In the genomic region with DNA sequence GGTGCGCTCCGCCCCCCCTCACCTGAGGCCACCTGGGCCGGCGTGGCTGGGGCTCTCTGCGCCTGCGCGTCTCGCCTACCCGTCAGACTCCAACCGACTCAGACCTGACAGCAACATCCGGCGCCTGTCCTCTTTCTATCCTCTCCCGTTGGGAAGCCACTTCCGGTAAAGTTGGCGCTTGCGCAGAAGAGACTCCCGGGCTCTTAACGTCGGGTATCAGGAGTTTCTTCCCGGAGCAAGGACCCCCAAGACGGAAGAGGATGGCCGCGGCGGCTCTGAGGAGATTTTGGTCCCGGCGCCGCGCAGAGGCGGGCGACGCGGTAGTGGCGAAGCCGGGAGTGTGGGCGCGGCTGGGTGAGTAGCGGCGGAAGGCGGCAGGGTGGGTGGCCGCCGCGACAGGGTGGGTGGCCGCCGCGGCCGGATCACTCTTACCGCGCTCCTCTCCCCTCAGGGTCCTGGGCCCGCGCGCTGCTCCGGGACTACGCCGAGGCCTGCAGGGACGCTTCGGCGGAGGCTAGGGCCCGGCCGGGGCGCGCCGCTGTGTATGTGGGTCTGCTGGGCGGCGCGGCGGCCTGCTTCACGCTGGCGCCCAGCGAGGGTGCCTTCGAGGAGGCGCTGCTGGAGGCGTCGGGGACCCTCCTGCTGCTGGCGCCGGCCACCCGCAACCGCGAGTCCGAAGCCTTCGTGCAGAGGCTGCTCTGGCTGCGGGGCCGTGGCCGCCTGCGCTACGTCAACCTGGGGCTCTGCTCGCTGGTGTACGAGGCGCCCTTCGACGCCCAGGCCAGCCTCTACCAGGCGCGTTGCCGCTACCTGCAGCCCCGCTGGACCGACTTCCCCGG, we compare ENCODE assay signal across 8 cellular contexts. TPM values are rescaled to one million over a fixed set of nuclear protein-coding genes. Genes with fewer than 3 reads are reported as not detected.
DNase-seq lines count a peak whose midpoint lies in the region; ATAC-seq, FAIRE-seq and TF ChIP-seq lines count a peak whose summit lies in the region.

A gene (plus strand): TSS at position 249 of the 839 bp plus-strand sequence. CDS start 12 bp downstream, at position 261.
A gene (minus strand): TSS at position 77 of the 839 bp plus-strand sequence. CDS start 229 bp downstream, outside the sequence.

- intact Hi-C loops in aorta (cut with DNase I): loop anchor here (2.0 to 10.0 kb wide), 2 partner anchors 54 to 56 kb away; a partner anchor contains a TSS

- H3K4me2 ChIP-seq in astrocyte (ENCODE audit: low read length): peak within 1 kb of the TSS; percentile 93

- H3K36me3 Mint-ChIP-seq in T-helper 2 cell treated with Interferon-gamma antibody and Interleukin-4, amounts not matched to agents 5 μg/mL and 100 μg/mL, for 36 hours (ENCODE audit: low read depth): peaks cover 16% of the 10 kb centered on the region
- H3K36me3 Mint-ChIP-seq in astrocyte (ENCODE audit: low read depth, unreplicated experiment): peaks cover 2% of the 10 kb centered on the region

- H3K4me3 Mint-ChIP-seq in T-helper 2 cell treated with Interferon-gamma antibody and Interleukin-4, amounts not matched to agents 5 μg/mL and 100 μg/mL, for 36 hours: peak within 1 kb of the TSS; percentile 94
- peak within 1 kb of the TSS; percentile 90 for H3K4me3 Mint-ChIP-seq in astrocyte (ENCODE audit: unreplicated experiment)

- H4K20me1 ChIP-seq in astrocyte (ENCODE audit: insufficient read depth, low read length): peaks cover 29% of the 10 kb centered on the region

- ATAC-seq in HG02943 (IDR thresholded peaks at IDR 0.05; ENCODE audit: low read depth, unreplicated experiment): peak; percentile 77
- peak; percentile 95 for ATAC-seq in aorta (ENCODE audit: low FRiP score)

- TF ChIP-seq CTCF in astrocyte (IDR thresholded peaks at IDR 0.05; ENCODE audit: insufficient read depth, low read depth, low read length): no peak

- peak; percentile 73 for TF ChIP-seq POLR2A in GM15510 (IDR thresholded peaks at IDR 0.05; ENCODE audit: borderline replicate concordance, extremely low read depth, insufficient read length)

- H3K36me3 ChIP-seq in astrocyte (ENCODE audit: insufficient read depth, low read length) (peaks cover 6% of the 10 kb centered on the region), rectal smooth muscle tissue (ENCODE audit: control insufficient read depth, insufficient read depth, low read length) (peaks cover 10% of the 10 kb centered on the region), aorta (ENCODE audit: control insufficient read depth in 1 of 2, insufficient read depth in 2 of 2, low read length in 1 of 2) (no peaks in the 10 kb centered on the region)

- no peaks in the 10 kb centered on the region for H3K9me3 Mint-ChIP-seq in T-helper 2 cell treated with Interferon-gamma antibody and Interleukin-4, amounts not matched to agents 5 μg/mL and 100 μg/mL, for 36 hours
- no peaks in the 10 kb centered on the region for H3K9me3 Mint-ChIP-seq in astrocyte (ENCODE audit: unreplicated experiment)

- H3K27ac ChIP-seq in astrocyte (ENCODE audit: low read depth, low read length) (peak within 1 kb of the TSS; percentile 53), rectal smooth muscle tissue (ENCODE audit: low read depth, low read length) (peak within 1 kb of the TSS; percentile 79), aorta (ENCODE audit: low read depth in 1 of 2, low read length in 2 of 2) (peak within 1 kb of the TSS in 1 of 2 donors; percentile 55)

- peaks cover 59% of the 10 kb centered on the region for H3K79me2 ChIP-seq in astrocyte (ENCODE audit: insufficient read depth, low read length)

- H3K4me1 ChIP-seq in astrocyte (ENCODE audit: insufficient read depth, low read length) (peaks cover 17% of the 10 kb centered on the region), rectal smooth muscle tissue (ENCODE audit: control insufficient read depth, insufficient read depth, low read length) (peaks cover 12% of the 10 kb centered on the region), aorta (ENCODE audit: control insufficient read depth in 1 of 2, insufficient read depth in 2 of 2, low read length in 2 of 2) (no peaks in the 10 kb centered on the region)

- no peak for FAIRE-seq in astrocyte (lab: Jason Lieb, UNC)

- H3K9ac ChIP-seq in astrocyte (ENCODE audit: low read length) (peak within 1 kb of the TSS; percentile 90), rectal smooth muscle tissue (ENCODE audit: low read length) (peak within 1 kb of the TSS; percentile 77)

- WGBS in aorta, 2 donors: 0% methylated on average over 55 to 96 of the region's 96 CpGs

- H3K4me1 Mint-ChIP-seq in T-helper 2 cell treated with Interferon-gamma antibody and Interleukin-4, amounts not matched to agents 5 μg/mL and 100 μg/mL, for 36 hours (ENCODE audit: low read depth): peaks cover 2% of the 10 kb centered on the region
- H3K4me1 Mint-ChIP-seq in astrocyte (ENCODE audit: low read depth, unreplicated experiment): peaks cover 8% of the 10 kb centered on the region

- H3K4me3 ChIP-seq in astrocyte (ENCODE audit: insufficient read depth, low read depth, low read length) (peak within 1 kb of the TSS; percentile 71), rectal smooth muscle tissue (ENCODE audit: low read length) (peak within 1 kb of the TSS; percentile 93), aorta (ENCODE audit: low read length in 2 of 2) (peak within 1 kb of the TSS; percentile 67 to 84)

- no peaks in the 10 kb centered on the region for H3K9me3 ChIP-seq in astrocyte (ENCODE audit: insufficient read depth, low read depth, low read length)
- no peaks in the 10 kb centered on the region for H3K9me3 ChIP-seq in aorta (ENCODE audit: control insufficient read depth, low read length)

- H3K27ac Mint-ChIP-seq in T-helper 2 cell treated with Interferon-gamma antibody and Interleukin-4, amounts not matched to agents 5 μg/mL and 100 μg/mL, for 36 hours: peak within 1 kb of the TSS; percentile 88
- H3K27ac Mint-ChIP-seq in astrocyte (ENCODE audit: unreplicated experiment): peak within 1 kb of the TSS; percentile 62

- H3K27me3 Mint-ChIP-seq in T-helper 2 cell treated with Interferon-gamma antibody and Interleukin-4, amounts not matched to agents 5 μg/mL and 100 μg/mL, for 36 hours (ENCODE audit: low read depth): no peaks in the 10 kb centered on the region
- no peaks in the 10 kb centered on the region for H3K27me3 Mint-ChIP-seq in astrocyte (ENCODE audit: low read depth, unreplicated experiment)

- H3K27me3 ChIP-seq in astrocyte (ENCODE audit: insufficient read depth, low read length) (no peaks in the 10 kb centered on the region), rectal smooth muscle tissue (ENCODE audit: control insufficient read depth, insufficient read depth, low read length) (no peaks in the 10 kb centered on the region), aorta (ENCODE audit: control insufficient read depth in 1 of 2, insufficient read depth in 2 of 2, low read length in 1 of 2) (no peaks in the 10 kb centered on the region)

- peak within 1 kb of the TSS; percentile 58 for H2AFZ ChIP-seq in astrocyte (ENCODE audit: low read depth, low read length)

- DNase-seq in NCI-H1930 (lab: John Stamatoyannopoulos, UW) (peak; percentile 96), astrocyte (ENCODE audit: low read depth) (peak; percentile 90), hepatic stellate cell (ENCODE audit: low spot score) (peak; percentile 98), aorta (peak; percentile 98)
- peak; percentile 94 for DNase-seq in T-helper 2 cell treated with Interferon-gamma antibody and Interleukin-4, amounts not matched to agents 5 μg/mL and 100 μg/mL, for 36 hours (ENCODE audit: low spot score)

RNA-seq across cellular contexts. Expression of the first gene that starts in this region (rescaled TPM):
- 28.9 and 31.7 TPM in 2 replicates for total RNA-seq in astrocyte
- total RNA-seq in aorta: 10 to 100 TPM; 13.7 to 15.7 TPM
- 10 to 100 TPM; 15.2 to 16.0 TPM for polyA plus RNA-seq in aorta

RNA-seq across cellular contexts. Expression of the second gene that starts in this region (rescaled TPM):
- total RNA-seq in astrocyte (69.5 and 76.7 TPM in 2 replicates), aorta (10 to 100 TPM; 36.5 to 41.8 TPM)
- polyA plus RNA-seq in aorta: 10 to 100 TPM; 30.1 to 41.1 TPM
